Comparison of ENCODE assay signal across 25 cellular contexts in the genomic region with DNA sequence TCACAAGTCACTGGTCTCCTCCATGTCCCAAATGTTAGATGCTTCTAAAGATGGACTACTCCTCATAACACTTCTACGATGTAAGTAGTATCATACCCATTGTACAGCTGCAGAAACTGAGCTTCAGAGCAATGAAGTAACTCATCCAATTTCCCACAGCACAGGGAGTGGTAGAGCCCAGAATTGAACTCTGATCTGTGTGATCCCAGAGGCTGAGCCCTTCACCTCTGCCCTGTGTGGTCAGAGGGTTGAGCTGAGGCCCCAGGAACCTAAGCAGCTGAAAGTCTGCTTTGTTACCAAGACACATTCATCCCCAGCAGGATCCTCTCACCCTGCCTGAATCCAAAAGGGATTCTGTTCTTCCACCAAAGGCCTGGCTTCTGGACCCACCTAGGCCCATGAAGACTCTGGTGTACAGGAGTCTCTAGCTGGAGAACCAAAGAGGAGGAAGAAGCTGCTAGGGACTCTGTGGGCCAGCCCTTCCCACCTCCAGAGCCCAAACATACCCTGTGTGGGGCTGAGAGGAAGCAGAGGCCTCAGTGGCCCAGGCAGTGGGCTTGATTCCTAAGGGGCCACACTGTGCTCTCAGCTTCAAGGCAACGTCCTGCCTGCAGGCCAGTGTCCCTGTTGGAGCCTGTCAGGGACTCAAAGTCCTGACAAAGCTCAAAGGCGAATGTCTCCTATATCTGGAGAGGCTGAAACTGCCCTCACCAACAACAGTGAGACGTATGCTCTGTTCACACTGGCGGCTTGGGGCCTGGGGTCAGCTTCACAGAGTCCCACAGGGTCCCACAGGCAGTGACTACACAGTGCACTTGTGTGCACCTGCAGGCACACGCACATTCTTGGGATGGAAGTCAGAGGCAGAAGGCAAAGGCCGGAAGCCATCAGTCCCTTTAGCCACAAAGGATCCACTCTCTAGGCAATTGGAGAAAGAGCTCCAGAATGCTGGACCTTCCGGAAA. TPM values are rescaled to one million over a fixed set of nuclear protein-coding genes. Genes with fewer than 3 reads are reported as not detected.
"Had no signal": no experiment of that assay in that cellular context is flagged by ENCODE, and none has a peak within 500 bp of the region (broad histone marks: within the 10 kb centered on the region; RNA-seq: fewer than 3 reads in every experiment).

No MANE protein-coding gene starts in this region.

- H3K27ac Mint-ChIP-seq: activated CD8-positive, alpha-beta T cell treated with anti-CD3 and anti-CD28 coated beads, Interleukin-2, amount 10 ng/mL, durations not matched to agents 7 days and 5 days; activated naive CD4-positive, alpha-beta T cell treated with anti-CD3 and anti-CD28 coated beads, Interleukin-2, amount 50 U/mL, for 24 hours; dendritic cell treated with granulocyte-macrophage colony-stimulating factor and Interleukin-4, amounts not matched to agents 40 ng/mL and 50 ng/mL, for 4 days; naive thymus-derived CD8-positive, alpha-beta T cell; progenitor cell of endocrine pancreas had no signal

- H3K4me1 Mint-ChIP-seq: brain had no signal

- H3K36me3 ChIP-seq: heart left ventricle, stomach, transverse colon, vagina, WERI-Rb-1 had no signal

- ATAC-seq: activated CD8-positive, alpha-beta T cell treated with anti-CD3 and anti-CD28 coated beads, Interleukin-2, amount 10 ng/mL, durations not matched to agents 7 days and 5 days; heart left ventricle; naive thymus-derived CD8-positive, alpha-beta T cell had no signal

- H3K27me3 Mint-ChIP-seq: activated naive CD4-positive, alpha-beta T cell treated with anti-CD3 and anti-CD28 coated beads, Interleukin-2, amount 50 U/mL, for 24 hours; dendritic cell treated with granulocyte-macrophage colony-stimulating factor and Interleukin-4, amounts not matched to agents 40 ng/mL and 50 ng/mL, for 4 days; naive thymus-derived CD8-positive, alpha-beta T cell; progenitor cell of endocrine pancreas had no signal

- H3K4me3 Mint-ChIP-seq: activated CD8-positive, alpha-beta T cell treated with anti-CD3 and anti-CD28 coated beads, Interleukin-2, amount 10 ng/mL, durations not matched to agents 7 days and 5 days; activated naive CD4-positive, alpha-beta T cell treated with anti-CD3 and anti-CD28 coated beads, Interleukin-2, amount 50 U/mL, for 24 hours; brain; dendritic cell treated with granulocyte-macrophage colony-stimulating factor and Interleukin-4, amounts not matched to agents 40 ng/mL and 50 ng/mL, for 4 days; naive thymus-derived CD8-positive, alpha-beta T cell had no signal

- H3K4me3 ChIP-seq: heart left ventricle, lung, stomach, transverse colon, vagina had no signal

- H3K27ac ChIP-seq: heart left ventricle, stomach, transverse colon, vagina, WERI-Rb-1 had no signal

- H3K9me3 ChIP-seq: heart left ventricle, stomach, transverse colon, vagina had no signal

- DNase-seq: activated CD4-positive, alpha-beta T cell treated with anti-CD3 and anti-CD28 coated beads, Interleukin-2, amount 50 U/mL, for 1 hour; activated CD4-positive, CD25-positive, alpha-beta regulatory T cell treated with anti-CD3 and anti-CD28 coated beads, Interleukin-2, amount 50 U/mL, for 72 hours; activated CD8-positive, alpha-beta T cell treated with anti-CD3 and anti-CD28 coated beads, Interleukin-2, amount 10 ng/mL, durations not matched to agents 7 days and 5 days; activated gamma-delta T cell treated with Interleukin-2 at 50 U/mL for 16 hours; activated T-cell treated with anti-CD3 and anti-CD28 coated beads, Interleukin-2, amount 50 U/mL, for 1 hour; aorta; caudate nucleus; effector CD4-positive, alpha-beta T cell; heart left ventricle; naive thymus-derived CD8-positive, alpha-beta T cell; stimulated activated CD4-positive, alpha-beta T cell treated with anti-CD3 and anti-CD28 coated beads, Interleukin-12 subunit alpha, Interleukin-12 subunit beta, amount 100 ng/mL, for 4 hours; stimulated activated CD4-positive, alpha-beta T cell treated with anti-CD3 and anti-CD28 coated beads, Interleukin-4, amount 100 ng/mL, for 4 hours; stomach; T-helper 2 cell; transverse colon; WERI-Rb-1 had no signal

- H3K4me1 ChIP-seq: transverse colon had no signal

- H3K36me3 Mint-ChIP-seq: activated naive CD4-positive, alpha-beta T cell treated with anti-CD3 and anti-CD28 coated beads, Interleukin-2, amount 50 U/mL, for 24 hours; brain; naive thymus-derived CD8-positive, alpha-beta T cell had no signal

- H3K27me3 ChIP-seq: heart left ventricle, stomach, transverse colon, vagina had no signal

- H3K9me3 Mint-ChIP-seq: activated naive CD4-positive, alpha-beta T cell treated with anti-CD3 and anti-CD28 coated beads, Interleukin-2, amount 50 U/mL, for 24 hours; brain; dendritic cell treated with granulocyte-macrophage colony-stimulating factor and Interleukin-4, amounts not matched to agents 40 ng/mL and 50 ng/mL, for 4 days; naive thymus-derived CD8-positive, alpha-beta T cell had no signal

- FAIRE-seq: endometrium, islet of Langerhans had no signal

RNA-seq across cellular contexts. Expression of gene NEK2, which starts 56.1 kb away (rescaled TPM):
- total RNA-seq: mesenteric fat pad had no signal
